25 cellular contexts compared by ENCODE assay signal in genomic region chr2:197464180-197464579, GRCh38. TPM values are rescaled to one million over a fixed set of nuclear protein-coding genes. Genes with fewer than 3 reads are reported as not detected.
A peak's percentile ranks its signal among the peaks of the same experiment; 100 is the strongest.
DNase-seq lines count a peak whose midpoint lies in the region; ATAC-seq and TF ChIP-seq lines count a peak whose summit lies in the region.
"Had no signal": no experiment of that assay in that cellular context is flagged by ENCODE, and none has a peak within 500 bp of the region (broad histone marks: within the 10 kb centered on the region; RNA-seq: fewer than 3 reads in every experiment).

No MANE protein-coding gene starts in this region.

- peaks cover 98% of the 10 kb centered on the region for H3K79me2 ChIP-seq in GM23248 (ENCODE audit: insufficient read depth)

- TF ChIP-seq CTCF in AG10803 (conservative IDR thresholded peaks at IDR 0.05; ENCODE audit: low read length) = no peak
- no peak for TF ChIP-seq CTCF in astrocyte of the spinal cord (IDR thresholded peaks at IDR 0.05; ENCODE audit: low read depth, low read length)
- TF ChIP-seq CTCF in foreskin keratinocyte (conservative IDR thresholded peaks at IDR 0.05) = no peak

- peaks cover 20% of the 10 kb centered on the region for H3K4me1 ChIP-seq in GM23248 (ENCODE audit: insufficient read depth)
- no peaks in the 10 kb centered on the region for H3K4me1 ChIP-seq in foreskin keratinocyte
- H3K4me1 ChIP-seq: BLaER1, colonic mucosa had no signal

- no peaks in the 10 kb centered on the region for H3K27me3 ChIP-seq in GM23248 (replicated peaks; ENCODE audit: insufficient read depth)
- no peaks in the 10 kb centered on the region for H3K27me3 ChIP-seq in foreskin keratinocyte
- H3K27me3 ChIP-seq: adrenal gland, BLaER1, colonic mucosa, heart right ventricle, transverse colon had no signal

- in situ Hi-C loops in GM23248 (cut with MboI) (no loop called here), astrocyte of the spinal cord (cut with HindIII; ENCODE audit: low sequenced_read_pairs) (no loop called here)

- no peaks in the 10 kb centered on the region for H3K9me2 ChIP-seq in GM23248 (ENCODE audit: insufficient read depth)

- H3F3A ChIP-seq in GM23248 (ENCODE audit: insufficient read depth) = peaks cover 7% of the 10 kb centered on the region; the same call in 1 of the 2 replicates

- 39 to 69% methylated on average over 1 of the region's 1 CpG for WGBS in GM23248 (ENCODE audit: low coverage in 1 of 2, low lambda C conversion rate in 2 of 2, missing lambda C conversion rate in 2 of 2), 2 experiments

- no peak overlapping the region for H3K4me2 ChIP-seq in GM23248 (ENCODE audit: unreplicated experiment)
- H3K4me2 ChIP-seq: BLaER1 had no signal

- H3K4me3 ChIP-seq in AG10803 (ENCODE audit: low read length) (no peak overlapping the region), GM23248 (no peak overlapping the region), astrocyte of the spinal cord (ENCODE audit: low read depth, low read length) (no peak overlapping the region)
- H3K4me3 ChIP-seq: adrenal gland, BLaER1, colonic mucosa, heart right ventricle, psoas muscle, transverse colon had no signal

- ATAC-seq in foreskin keratinocyte = peak; percentile 21
- no peak for ATAC-seq in HG03378 (IDR thresholded peaks at IDR 0.05; ENCODE audit: unreplicated experiment)
- ATAC-seq in GM19328 (IDR thresholded peaks at IDR 0.05; ENCODE audit: unreplicated experiment) = no peak
- ATAC-seq: effector memory CD8-positive, alpha-beta T cell; psoas muscle; stimulated activated effector memory CD8-positive, alpha-beta T cell treated with anti-CD3 and anti-CD28 coated beads, Interleukin-12 subunit alpha, Interleukin-12 subunit beta, amount 100 ng/mL, for 72 hours had no signal

- no peak overlapping the region for H3K9ac ChIP-seq in GM23248
- H3K9ac ChIP-seq: BLaER1 had no signal

- peaks cover 56% of the 10 kb centered on the region for H3K36me3 ChIP-seq in GM23248 (ENCODE audit: low read depth)

- H3K27ac ChIP-seq in GM23248 (no peak overlapping the region), foreskin keratinocyte (no peak overlapping the region)
- H3K27ac ChIP-seq: BLaER1, colonic mucosa, heart right ventricle, psoas muscle, transverse colon had no signal

- no peak overlapping the region for H2AFZ ChIP-seq in GM23248

- H4K20me1 ChIP-seq in GM23248 (ENCODE audit: insufficient read depth) = no peaks in the 10 kb centered on the region

- DNase-seq in AG10803 (ENCODE audit: low read depth) = peak; percentile 23
- DNase-seq in GM23248 = peak; percentile 49
- DNase-seq in astrocyte of the spinal cord (ENCODE audit: low read depth, low spot score) = peak; percentile 18
- DNase-seq in foreskin keratinocyte = no peak
- no peak for DNase-seq in NCI-H748 (lab: John Stamatoyannopoulos, UW; ENCODE audit: unreplicated experiment)
- DNase-seq: activated CD4-positive, alpha-beta T cell treated with anti-CD3 and anti-CD28 coated beads for 48 hours; activated naive CD4-positive, alpha-beta T cell; adrenal gland; colonic mucosa; effector memory CD8-positive, alpha-beta T cell; foreskin melanocyte; H7; heart right ventricle; MV-4-11; NCI-H146; NCI-H446; NCI-H82; nucleus accumbens; psoas muscle; SIG-M5; transverse colon had no signal

- H3K9me3 ChIP-seq in GM23248 (ENCODE audit: low read depth) = no peaks in the 10 kb centered on the region
- H3K9me3 ChIP-seq: adrenal gland, BLaER1, colonic mucosa, heart right ventricle, psoas muscle, transverse colon had no signal

RNA-seq across cellular contexts. Expression of gene COQ10B, which starts 10.8 kb away (rescaled TPM):
- 40.4 and 44.1 TPM in 2 replicates for total RNA-seq in GM23248 (2014; rRNA removed; shearing (Covaris generic))
- polyA plus RNA-seq in GM23248 (2016; fragmentation: Nextera tagmentation; extraction: Ambion mirVana) = 57.7 and 59.4 TPM in 2 replicates
- 17.1 and 18.4 TPM in 2 replicates for total RNA-seq in foreskin keratinocyte
- 9.9 and 11.1 TPM in 2 replicates for polyA plus RNA-seq in foreskin keratinocyte

RNA-seq across cellular contexts. Expression of gene SF3B1, which starts 29.4 kb away (rescaled TPM):
- total RNA-seq in GM23248 (2014; rRNA removed; shearing (Covaris generic)) = 216 and 288 TPM in 2 replicates
- polyA plus RNA-seq in GM23248 (2016; fragmentation: Nextera tagmentation; extraction: Ambion mirVana) = 146 and 196 TPM in 2 replicates
- total RNA-seq in foreskin keratinocyte = 128 and 136 TPM in 2 replicates
- 137 and 140 TPM in 2 replicates for polyA plus RNA-seq in foreskin keratinocyte

RNA-seq across cellular contexts. Expression of gene HSPD1, which starts 35.5 kb away (rescaled TPM):
- total RNA-seq in GM23248 (2014; rRNA removed; shearing (Covaris generic)) = 106 and 151 TPM in 2 replicates
- polyA plus RNA-seq in GM23248 (2016; fragmentation: Nextera tagmentation; extraction: Ambion mirVana) = 209 and 214 TPM in 2 replicates
- total RNA-seq in foreskin keratinocyte = 368 and 459 TPM in 2 replicates
- 207 and 292 TPM in 2 replicates for polyA plus RNA-seq in foreskin keratinocyte

RNA-seq across cellular contexts. Expression of gene HSPE1, which starts 36.0 kb away (rescaled TPM):
- 54.6 and 83.3 TPM in 2 replicates for total RNA-seq in GM23248 (2014; rRNA removed; shearing (Covaris generic))
- polyA plus RNA-seq in GM23248 (2016; fragmentation: Nextera tagmentation; extraction: Ambion mirVana) (180 and 188 TPM in 2 replicates), foreskin keratinocyte (313 and 374 TPM in 2 replicates)
- total RNA-seq in foreskin keratinocyte = 216 and 292 TPM in 2 replicates

RNA-seq across cellular contexts. Expression of gene MOB4, which starts 51.7 kb away (rescaled TPM):
- total RNA-seq in GM23248 (2014; rRNA removed; shearing (Covaris generic)) = 32.2 and 45.8 TPM in 2 replicates
- polyA plus RNA-seq in GM23248 (2016; fragmentation: Nextera tagmentation; extraction: Ambion mirVana) = 57.6 and 67.1 TPM in 2 replicates
- 41.2 and 41.8 TPM in 2 replicates for total RNA-seq in foreskin keratinocyte
- polyA plus RNA-seq in foreskin keratinocyte = 29.1 and 32.0 TPM in 2 replicates

Comparison
In these comparisons a context has a peak if more than half of its experiments do, and no peak if none do; other contexts are left out.
1. DNase-seq: peak in AG10803 (single experiment), GM23248 (single experiment) and astrocyte of the spinal cord (single experiment); none in foreskin keratinocyte (0 of 2) and NCI-H748 (single experiment).